Comparison of ENCODE assay signal across 11 cellular contexts in the genomic region with DNA sequence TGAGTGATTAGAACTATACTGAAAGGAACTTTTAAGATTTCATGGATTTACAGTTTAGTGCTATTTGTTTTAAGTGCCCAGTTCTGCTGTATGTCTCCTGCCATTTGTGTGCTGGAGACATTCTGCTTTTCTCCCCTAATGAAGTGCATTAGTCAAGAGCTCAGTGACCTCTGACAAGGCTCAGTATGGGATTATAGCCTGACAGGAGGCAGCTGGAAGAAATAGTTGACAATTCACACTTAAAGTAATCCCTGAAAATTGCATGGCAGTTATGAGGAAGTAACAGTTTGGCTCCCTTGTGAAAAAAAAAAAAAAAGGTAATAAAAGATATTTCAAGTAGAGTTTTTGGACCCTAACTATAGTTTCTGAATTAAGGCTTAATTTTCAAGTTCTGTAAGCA.
"Had no signal": no experiment of that assay in that cellular context is flagged by ENCODE, and none has a peak within 500 bp of the region (broad histone marks: within the 10 kb centered on the region; RNA-seq: fewer than 3 reads in every experiment).

No MANE protein-coding gene starts in this region.

- H3K36me3 ChIP-seq: heart left ventricle had no signal

- DNase-seq: activated CD4-positive, alpha-beta T cell treated with anti-CD3 and anti-CD28 coated beads, Interleukin-2, amount 50 U/mL, for 4 hours; activated CD4-positive, CD25-positive, alpha-beta regulatory T cell treated with anti-CD3 and anti-CD28 coated beads, Interleukin-2, amount 50 U/mL, for 72 hours; activated naive CD4-positive, alpha-beta T cell treated with Interleukin-2 at 50 U/mL for 16 hours; activated naive CD8-positive, alpha-beta T cell treated with anti-CD3 and anti-CD28 coated beads, Interleukin-2, amount 50 U/mL, for 24 hours; aorta; effector memory CD4-positive, alpha-beta T cell; heart left ventricle; naive B cell had no signal

- H3K9me3 ChIP-seq: heart left ventricle had no signal

- H3K27ac ChIP-seq: epithelial cell of prostate, heart left ventricle had no signal

- ATAC-seq: activated naive CD8-positive, alpha-beta T cell treated with anti-CD3 and anti-CD28 coated beads, Interleukin-2, amount 50 U/mL, for 24 hours; activated T-helper 17 cell treated with anti-CD3 and anti-CD28 coated beads, Interleukin-2, amount 50 U/mL, for 72 hours; heart left ventricle; stimulated activated effector memory CD8-positive, alpha-beta T cell treated with anti-CD3 and anti-CD28 coated beads, Interleukin-12 subunit alpha, Interleukin-12 subunit beta, amount 100 ng/mL, for 72 hours had no signal

- H3K4me1 ChIP-seq: heart left ventricle had no signal

- H3K4me3 ChIP-seq: heart left ventricle had no signal
